8 cellular contexts compared by ENCODE assay signal in genomic region chr10:92688927-92689662, GRCh38. TPM values are rescaled to one million over a fixed set of nuclear protein-coding genes. Genes with fewer than 3 reads are reported as not detected.
DNase-seq lines count a peak whose midpoint lies in the region; ATAC-seq and TF ChIP-seq lines count a peak whose summit lies in the region.

No MANE protein-coding gene starts in this region.

- H3K9me3 Mint-ChIP-seq in neural progenitor cell: peaks cover 27% of the 10 kb centered on the region

- H3K4me3 ChIP-seq in AG10803 (ENCODE audit: low read length) (peak overlapping the region; percentile 55), HUES6 (ENCODE audit: low read depth, low read length) (peak overlapping the region; percentile 65), WI38 (ENCODE audit: low read depth, low read length) (peak overlapping the region; percentile 88), foreskin fibroblast (ENCODE audit: low read depth in 1 of 2, low read length in 2 of 2) (peak overlapping the region; percentile 54 to 56), neural progenitor cell (peak overlapping the region; percentile 43)

- H3K27ac ChIP-seq in HUES6 (ENCODE audit: low read depth, low read length): no peak overlapping the region
- H3K27ac ChIP-seq in neural progenitor cell: no peak overlapping the region

- peak overlapping the region; percentile 79 for H3K4me3 Mint-ChIP-seq in neural progenitor cell

- no peaks in the 10 kb centered on the region for H3K79me2 ChIP-seq in neural progenitor cell (ENCODE audit: low read depth)

- H2AFZ ChIP-seq in neural progenitor cell (replicated peaks): peak overlapping the region; percentile 88

- peaks cover 16% of the 10 kb centered on the region for H3K4me1 ChIP-seq in HUES6 (ENCODE audit: control insufficient read depth, insufficient read depth, low read length)
- peaks cover 8% of the 10 kb centered on the region for H3K4me1 ChIP-seq in neural progenitor cell

- H3F3A ChIP-seq in neural progenitor cell (ENCODE audit: low read depth): peaks cover 47% of the 10 kb centered on the region

- H3K27me3 ChIP-seq in HUES6 (ENCODE audit: control insufficient read depth, insufficient read depth, low read length): peaks cover 73% of the 10 kb centered on the region
- peaks cover 82% of the 10 kb centered on the region for H3K27me3 ChIP-seq in neural progenitor cell

- peak overlapping the region; percentile 75 for H3K4me2 ChIP-seq in neural progenitor cell

- H3K4me1 Mint-ChIP-seq in neural progenitor cell: peaks cover 16% of the 10 kb centered on the region

- H3K9me3 ChIP-seq in HUES6 (ENCODE audit: control insufficient read depth, insufficient read depth, low read depth, low read length) (no peaks in the 10 kb centered on the region), neural progenitor cell (ENCODE audit: low read depth) (no peaks in the 10 kb centered on the region)

- no peaks in the 10 kb centered on the region for H3K36me3 ChIP-seq in HUES6 (ENCODE audit: control insufficient read depth, insufficient read depth, low read length)
- no peaks in the 10 kb centered on the region for H3K36me3 ChIP-seq in neural progenitor cell

- ATAC-seq in GM18907 (IDR thresholded peaks at IDR 0.05; ENCODE audit: unreplicated experiment): peak; percentile 30

- peaks cover 50% of the 10 kb centered on the region for H4K20me1 ChIP-seq in neural progenitor cell (ENCODE audit: low read depth)

- no peaks in the 10 kb centered on the region for H3K36me3 Mint-ChIP-seq in neural progenitor cell

- H3K27me3 Mint-ChIP-seq in neural progenitor cell (ENCODE audit: insufficient read depth, low read depth): peaks cover 67% of the 10 kb centered on the region

- H3K9ac ChIP-seq in HUES6 (ENCODE audit: low read length) (no peak overlapping the region), neural progenitor cell (no peak overlapping the region)

- no peak for TF ChIP-seq CTCF in AG10803 (conservative IDR thresholded peaks at IDR 0.05; ENCODE audit: low read length)
- no peak for TF ChIP-seq CTCF in WI38 (IDR thresholded peaks at IDR 0.05; ENCODE audit: low read depth, low read length)
- TF ChIP-seq CTCF in foreskin fibroblast (IDR thresholded peaks at IDR 0.05; ENCODE audit: low read depth, low read length): peak; percentile 3
- TF ChIP-seq CTCF in neural progenitor cell (IDR thresholded peaks at IDR 0.05): no peak

- no peak overlapping the region for H3K27ac Mint-ChIP-seq in neural progenitor cell

- no peak for DNase-seq in AG10803 (ENCODE audit: low read depth)
- DNase-seq in foreskin fibroblast: peak in 1 of 2 donors; percentile 53
- DNase-seq in neural progenitor cell (ENCODE audit: low spot score): peak; percentile 63
- DNase-seq in GM19240 (ENCODE audit: insufficient read length, low spot score): no peak
- DNase-seq in NCI-H146 treated with DMSO at 0.1 percent for 48 hours (lab: John Stamatoyannopoulos, UW; ENCODE audit: unreplicated experiment): no peak

RNA-seq across cellular contexts. Expression of gene HHEX, which starts 0.7 kb away (rescaled TPM):
- total RNA-seq in neural progenitor cell (ENCODE audit: low replicate concordance): not detected in 2 replicates
